ENCODE assay signal across 8 cellular contexts in genomic region chr6:41734666-41735426, GRCh38. TPM values are rescaled to one million over a fixed set of nuclear protein-coding genes. Genes with fewer than 3 reads are reported as not detected.
DNase-seq lines count a peak whose midpoint lies in the region; ATAC-seq, FAIRE-seq and TF ChIP-seq lines count a peak whose summit lies in the region.

No MANE protein-coding gene starts in this region.

- no peaks in the 10 kb centered on the region for H3K36me3 ChIP-seq in HepG2 (replicated peaks in 1 of 2; ENCODE audit: control insufficient read depth in 1 of 2, insufficient read depth in 2 of 2, low read length in 2 of 2)

- TF ChIP-seq CTCF in HepG2 (CRISPR knock-in tag; IDR thresholded peaks at IDR 0.05) = peak; percentile 24; the same call in 1 of the 2 replicates

- POLR2A ChIA-PET in HepG2 (lab: Yijun Ruan, JAX) = interaction anchor here (0.8 to 10.4 kb wide), 25 partner anchors 7 to 403 kb away, joined by 3 to 120 read pairs (median 8); partner anchors contain the start of genes FRS3, PGC, PRICKLE4 and TAF8

- no peaks in the 10 kb centered on the region for H4K20me1 ChIP-seq in HepG2 (ENCODE audit: insufficient read depth, low read length)

- no peak for TF ChIP-seq EP300 in HepG2 (IDR thresholded peaks at IDR 0.05; ENCODE audit: low read depth in 2 of 2, low read length in 2 of 2)
- TF ChIP-seq EP300 in HepG2 (CRISPR knock-in tag; IDR thresholded peaks at IDR 0.05; ENCODE audit: borderline replicate concordance) = no peak

- peak overlapping the region; percentile 51 to 83 (median 76) for H3K4me3 ChIP-seq in HepG2 (replicated peaks in 1 of 3; ENCODE audit: insufficient read depth in 1 of 3, low read depth in 2 of 3, low read length in 3 of 3)

- H3K9me3 ChIP-seq in HepG2 (ENCODE audit: low read length) = no peaks in the 10 kb centered on the region

- no peak for FAIRE-seq in HepG2 (lab: Jason Lieb, UNC)

- H2AFZ ChIP-seq in HepG2 (ENCODE audit: low read length) = no peak overlapping the region

- TF ChIP-seq POLR2A in HepG2 (IDR thresholded peaks at IDR 0.05; ENCODE audit: insufficient read depth in 1 of 2, low read depth in 2 of 2, low read length in 2 of 2) = no peak; a peak in 1 of 4 replicates

- in situ Hi-C loops in HepG2 (cut with HindIII; ENCODE audit: extremely low pct_ligation_motif_present, low pct_unique_long_range_greater_than_20kb) = loop anchor here (5.0 kb wide), 1 partner anchor 42 kb away; the partner anchor contains the start of gene FRS3

- WGBS in HepG2 (ENCODE audit: low lambda C conversion rate) = 2% methylated on average over 34 of the region's 76 CpGs

- TF ChIP-seq RAD21 in HepG2 (CRISPR knock-in tag; IDR thresholded peaks at IDR 0.05) = no peak

- CTCF ChIA-PET in HepG2 (lab: Yijun Ruan, JAX; ENCODE audit: low intra/inter-chr PET ratio, low total read pairs) = interaction anchor here (1.0 to 3.0 kb wide), 5 partner anchors 29 to 53 kb away, joined by 3 to 44 read pairs (median 5); partner anchors contain the start of genes FRS3 and TOMM6

- no TSS peak for BruUV-seq in HepG2 (replicated peaks; lab: Mats Ljungman, UMichigan)

- H3K9ac ChIP-seq in HepG2 (ENCODE audit: insufficient read depth, low read depth, low read length) = peak overlapping the region; percentile 73

- intact Hi-C loops in HepG2 (cut with micrococcal nuclease; ENCODE audit: unreplicated experiment) = loop anchor here (1.0 to 2.0 kb wide), 3 partner anchors 12 to 41 kb away; partner anchors contain the start of gene PGC

- ATAC-seq in HG03025 (IDR thresholded peaks at IDR 0.05; ENCODE audit: low FRiP score, unreplicated experiment) (peak; percentile 29), HepG2 (peak; percentile 37)

- peaks cover 3% of the 10 kb centered on the region for H3K79me2 ChIP-seq in HepG2 (ENCODE audit: insufficient read depth, low read length)

- H3K4me2 ChIP-seq in HepG2 (ENCODE audit: low read depth, low read length) = peak overlapping the region; percentile 90

- peak overlapping the region; percentile 57 for H3K27ac ChIP-seq in HepG2 (ENCODE audit: extremely low read length, insufficient read depth, low read length)

- H3K4me1 ChIP-seq in HepG2 (ENCODE audit: insufficient read depth, low read length) = peaks cover 58% of the 10 kb centered on the region

- DNase-seq in SIG-M5 treated with dmso at 0.1 percent for 504 hours (lab: John Stamatoyannopoulos, UW; ENCODE audit: unreplicated experiment) = peak; percentile 19
- no peak for DNase-seq in SIG-M5 (lab: John Stamatoyannopoulos, UW)
- DNase-seq in NCI-H510A (lab: John Stamatoyannopoulos, UW) = peak; percentile 81
- peak; percentile 35 to 44 for DNase-seq in activated CD4-positive, alpha-beta T cell treated with anti-CD3 and anti-CD28 coated beads, Interleukin-2, amount 50 U/mL, for 24 hours (ENCODE audit: low read depth in 1 of 2, low spot score in 1 of 2)
- DNase-seq in dermis blood vessel endothelial cell = peak; percentile 66
- DNase-seq in HepG2 (ENCODE audit: low spot score) = peak; percentile 77
- DNase-seq in stimulated activated CD4-positive, alpha-beta T cell treated with anti-CD3 and anti-CD28 coated beads, Interleukin-2, amount 100 ng/mL, for 4 hours (ENCODE audit: low read depth) = peak; percentile 55

- no peaks in the 10 kb centered on the region; a peak in 1 of 5 replicates for H3K27me3 ChIP-seq in HepG2 (ENCODE audit: control insufficient read depth in 1 of 2, insufficient read depth in 2 of 2, low read length in 2 of 2)

RNA-seq across cellular contexts. Expression of gene TFEB, which starts 0.6 kb away (rescaled TPM):
- total RNA-seq in dermis blood vessel endothelial cell (5.7 and 6.5 TPM in 2 replicates), HepG2 (2016; rRNA removed; fragmentation: Illumina TruSeq; extraction: Trizol) (12.8 and 13.3 TPM in 2 replicates)
- 7.3 and 10.0 TPM in 2 replicates for total RNA-seq in HepG2 (2016; cell fraction: cytosol; rRNA removed; fragmentation: Illumina TruSeq; extraction: Trizol; ENCODE audit: low read depth)
- total RNA-seq in HepG2 (2016; cell fraction: insoluble cytoplasmic fraction; rRNA removed; fragmentation: Illumina TruSeq; extraction: Trizol) = 10.9 and 15.1 TPM in 2 replicates
- 15.3 and 15.8 TPM in 2 replicates for total RNA-seq in HepG2 (2016; cell fraction: membrane; rRNA removed; fragmentation: Illumina TruSeq; extraction: Trizol)
- total RNA-seq in HepG2 (2016; cell fraction: nucleus; rRNA removed; fragmentation: Illumina TruSeq; extraction: Trizol) = 9.0 and 11.5 TPM in 2 replicates
- polyA plus RNA-seq in HepG2 (2011; rRNA removed) = 18.7 and 21.6 TPM in 2 replicates
- 7.6 and 16.3 TPM in 2 replicates for polyA plus RNA-seq in HepG2 (2011; cell fraction: cytosol; rRNA removed)
- polyA plus RNA-seq in HepG2 (2011; cell fraction: nucleus; rRNA removed) = 14.8 and 19.8 TPM in 2 replicates
- polyA plus RNA-seq in HepG2 (2012) = 4.8 and 7.7 TPM in 2 replicates
- 8.4 and 9.0 TPM in 2 replicates for polyA plus RNA-seq in HepG2 (2016; cell fraction: cytosol; fragmentation: Illumina TruSeq; extraction: Trizol; ENCODE audit: low read depth)
- 13.2 and 14.2 TPM in 2 replicates for polyA plus RNA-seq in HepG2 (2016; cell fraction: insoluble cytoplasmic fraction; fragmentation: Illumina TruSeq; extraction: Trizol; ENCODE audit: low read depth)
- 12.3 and 14.8 TPM in 2 replicates for polyA plus RNA-seq in HepG2 (2016; cell fraction: membrane; fragmentation: Illumina TruSeq; extraction: Trizol; ENCODE audit: low read depth)
- polyA plus RNA-seq in HepG2 (2016; cell fraction: nucleus; fragmentation: Illumina TruSeq; extraction: Trizol; ENCODE audit: insufficient read depth, low read depth) = 26.4 and 27.9 TPM in 2 replicates
- polyA minus RNA-seq in HepG2 (2011; rRNA and poly(A)+ RNA removed; ENCODE audit: low replicate concordance) = 22.8 and 39.7 TPM in 2 replicates
- polyA minus RNA-seq in HepG2 (2011; cell fraction: cytosol; rRNA and poly(A)+ RNA removed) = 9.2 and 12.8 TPM in 2 replicates
- 9.1 and 10.8 TPM in 2 replicates for polyA minus RNA-seq in HepG2 (2011; cell fraction: nucleus; rRNA and poly(A)+ RNA removed)

RNA-seq across cellular contexts. Expression of gene PGC, which starts 12.4 kb away (rescaled TPM):
- total RNA-seq in dermis blood vessel endothelial cell (not detected in 2 replicates), HepG2 (2016; rRNA removed; fragmentation: Illumina TruSeq; extraction: Trizol) (225 and 502 TPM in 2 replicates)
- 33.5 and 35.5 TPM in 2 replicates for total RNA-seq in HepG2 (2016; cell fraction: cytosol; rRNA removed; fragmentation: Illumina TruSeq; extraction: Trizol; ENCODE audit: low read depth)
- 215 and 502 TPM in 2 replicates for total RNA-seq in HepG2 (2016; cell fraction: insoluble cytoplasmic fraction; rRNA removed; fragmentation: Illumina TruSeq; extraction: Trizol)
- total RNA-seq in HepG2 (2016; cell fraction: membrane; rRNA removed; fragmentation: Illumina TruSeq; extraction: Trizol) = 52.5 and 53.3 TPM in 2 replicates
- total RNA-seq in HepG2 (2016; cell fraction: nucleus; rRNA removed; fragmentation: Illumina TruSeq; extraction: Trizol) = 408 and 459 TPM in 2 replicates
- polyA plus RNA-seq in HepG2 (2011; rRNA removed) = 397 and 426 TPM in 2 replicates
- 243 and 350 TPM in 2 replicates for polyA plus RNA-seq in HepG2 (2011; cell fraction: cytosol; rRNA removed)
- polyA plus RNA-seq in HepG2 (2011; cell fraction: nucleus; rRNA removed) = 216 and 252 TPM in 2 replicates
- 62.0 and 149 TPM in 2 replicates for polyA plus RNA-seq in HepG2 (2012)
- 47.7 and 50.1 TPM in 2 replicates for polyA plus RNA-seq in HepG2 (2016; cell fraction: cytosol; fragmentation: Illumina TruSeq; extraction: Trizol; ENCODE audit: low read depth)
- polyA plus RNA-seq in HepG2 (2016; cell fraction: insoluble cytoplasmic fraction; fragmentation: Illumina TruSeq; extraction: Trizol; ENCODE audit: low read depth) = 245 and 256 TPM in 2 replicates
- 48.1 and 51.7 TPM in 2 replicates for polyA plus RNA-seq in HepG2 (2016; cell fraction: membrane; fragmentation: Illumina TruSeq; extraction: Trizol; ENCODE audit: low read depth)
- polyA plus RNA-seq in HepG2 (2016; cell fraction: nucleus; fragmentation: Illumina TruSeq; extraction: Trizol; ENCODE audit: insufficient read depth, low read depth) = 704 and 739 TPM in 2 replicates
- 0.21 and 469 TPM in 2 replicates for polyA minus RNA-seq in HepG2 (2011; rRNA and poly(A)+ RNA removed; ENCODE audit: low replicate concordance)
- polyA minus RNA-seq in HepG2 (2011; cell fraction: cytosol; rRNA and poly(A)+ RNA removed) = 339 and 439 TPM in 2 replicates
- polyA minus RNA-seq in HepG2 (2011; cell fraction: nucleus; rRNA and poly(A)+ RNA removed) = 61.8 and 63.7 TPM in 2 replicates

RNA-seq across cellular contexts. Expression of gene FRS3, which starts 44.9 kb away (rescaled TPM):
- 1.2 and 1.8 TPM in 2 replicates for total RNA-seq in dermis blood vessel endothelial cell
- total RNA-seq in HepG2 (2016; rRNA removed; fragmentation: Illumina TruSeq; extraction: Trizol) = 1.5 and 3.0 TPM in 2 replicates
- total RNA-seq in HepG2 (2016; cell fraction: cytosol; rRNA removed; fragmentation: Illumina TruSeq; extraction: Trizol; ENCODE audit: low read depth) = 3.2 and 3.7 TPM in 2 replicates
- total RNA-seq in HepG2 (2016; cell fraction: insoluble cytoplasmic fraction; rRNA removed; fragmentation: Illumina TruSeq; extraction: Trizol) = 1.2 and 2.7 TPM in 2 replicates
- 6.5 and 6.6 TPM in 2 replicates for total RNA-seq in HepG2 (2016; cell fraction: membrane; rRNA removed; fragmentation: Illumina TruSeq; extraction: Trizol)
- 3.2 and 4.8 TPM in 2 replicates for total RNA-seq in HepG2 (2016; cell fraction: nucleus; rRNA removed; fragmentation: Illumina TruSeq; extraction: Trizol)
- 7.1 and 7.4 TPM in 2 replicates for polyA plus RNA-seq in HepG2 (2011; rRNA removed)
- 6.7 TPM in 2 replicates for polyA plus RNA-seq in HepG2 (2011; cell fraction: cytosol; rRNA removed)
- 11.2 and 14.1 TPM in 2 replicates for polyA plus RNA-seq in HepG2 (2011; cell fraction: nucleus; rRNA removed)
- 2.5 and 2.9 TPM in 2 replicates for polyA plus RNA-seq in HepG2 (2012)
- polyA plus RNA-seq in HepG2 (2016; cell fraction: cytosol; fragmentation: Illumina TruSeq; extraction: Trizol; ENCODE audit: low read depth) = 5.9 and 6.1 TPM in 2 replicates
- 3.0 and 3.6 TPM in 2 replicates for polyA plus RNA-seq in HepG2 (2016; cell fraction: insoluble cytoplasmic fraction; fragmentation: Illumina TruSeq; extraction: Trizol; ENCODE audit: low read depth)
- 10.2 and 10.3 TPM in 2 replicates for polyA plus RNA-seq in HepG2 (2016; cell fraction: membrane; fragmentation: Illumina TruSeq; extraction: Trizol; ENCODE audit: low read depth)
- 11.8 and 13.3 TPM in 2 replicates for polyA plus RNA-seq in HepG2 (2016; cell fraction: nucleus; fragmentation: Illumina TruSeq; extraction: Trizol; ENCODE audit: insufficient read depth, low read depth)
- polyA minus RNA-seq in HepG2 (2011; rRNA and poly(A)+ RNA removed; ENCODE audit: low replicate concordance) = 2.6 and 8.3 TPM in 2 replicates
- polyA minus RNA-seq in HepG2 (2011; cell fraction: cytosol; rRNA and poly(A)+ RNA removed) = 0.89 and 2.1 TPM in 2 replicates
- 3.4 and 3.5 TPM in 2 replicates for polyA minus RNA-seq in HepG2 (2011; cell fraction: nucleus; rRNA and poly(A)+ RNA removed)

RNA-seq across cellular contexts. Expression of gene PRICKLE4, which starts 45.7 kb away (rescaled TPM):
- 6.9 and 10.4 TPM in 2 replicates for total RNA-seq in dermis blood vessel endothelial cell
- 1.2 TPM in 1 of 2 replicates, not detected in the other for total RNA-seq in HepG2 (2016; rRNA removed; fragmentation: Illumina TruSeq; extraction: Trizol)
- 0.91 TPM in 1 of 2 replicates, not detected in the other for total RNA-seq in HepG2 (2016; cell fraction: cytosol; rRNA removed; fragmentation: Illumina TruSeq; extraction: Trizol; ENCODE audit: low read depth)
- 0.50 TPM in 1 of 2 replicates, not detected in the other for total RNA-seq in HepG2 (2016; cell fraction: insoluble cytoplasmic fraction; rRNA removed; fragmentation: Illumina TruSeq; extraction: Trizol)
- total RNA-seq in HepG2 (2016; cell fraction: membrane; rRNA removed; fragmentation: Illumina TruSeq; extraction: Trizol) = not detected in 2 replicates
- total RNA-seq in HepG2 (2016; cell fraction: nucleus; rRNA removed; fragmentation: Illumina TruSeq; extraction: Trizol) = 0.88 and 1.6 TPM in 2 replicates
- polyA plus RNA-seq in HepG2 (2011; rRNA removed) = 0.74 and 0.92 TPM in 2 replicates
- polyA plus RNA-seq in HepG2 (2011; cell fraction: cytosol; rRNA removed) = 0.15 and 0.34 TPM in 2 replicates
- polyA plus RNA-seq in HepG2 (2011; cell fraction: nucleus; rRNA removed) = 26.8 and 42.0 TPM in 2 replicates
- polyA plus RNA-seq in HepG2 (2012) = 3.7 and 5.4 TPM in 2 replicates
- polyA plus RNA-seq in HepG2 (2016; cell fraction: cytosol; fragmentation: Illumina TruSeq; extraction: Trizol; ENCODE audit: low read depth) = not detected in 2 replicates
- not detected in 2 replicates for polyA plus RNA-seq in HepG2 (2016; cell fraction: insoluble cytoplasmic fraction; fragmentation: Illumina TruSeq; extraction: Trizol; ENCODE audit: low read depth)
- not detected in 2 replicates for polyA plus RNA-seq in HepG2 (2016; cell fraction: membrane; fragmentation: Illumina TruSeq; extraction: Trizol; ENCODE audit: low read depth)
- 10.5 and 24.2 TPM in 2 replicates for polyA plus RNA-seq in HepG2 (2016; cell fraction: nucleus; fragmentation: Illumina TruSeq; extraction: Trizol; ENCODE audit: insufficient read depth, low read depth)
- 0.30 TPM in 1 of 2 replicates, not detected in the other for polyA minus RNA-seq in HepG2 (2011; rRNA and poly(A)+ RNA removed; ENCODE audit: low replicate concordance)
- not detected in 2 replicates for polyA minus RNA-seq in HepG2 (2011; cell fraction: cytosol; rRNA and poly(A)+ RNA removed)
- polyA minus RNA-seq in HepG2 (2011; cell fraction: nucleus; rRNA and poly(A)+ RNA removed) = 3.6 and 5.6 TPM in 2 replicates

RNA-seq across cellular contexts. Expression of gene TOMM6, which starts 52.6 kb away (rescaled TPM):
- total RNA-seq in dermis blood vessel endothelial cell = 76.0 and 85.6 TPM in 2 replicates
- 321 and 480 TPM in 2 replicates for total RNA-seq in HepG2 (2016; rRNA removed; fragmentation: Illumina TruSeq; extraction: Trizol)
- 182 and 204 TPM in 2 replicates for total RNA-seq in HepG2 (2016; cell fraction: cytosol; rRNA removed; fragmentation: Illumina TruSeq; extraction: Trizol; ENCODE audit: low read depth)
- 330 and 503 TPM in 2 replicates for total RNA-seq in HepG2 (2016; cell fraction: insoluble cytoplasmic fraction; rRNA removed; fragmentation: Illumina TruSeq; extraction: Trizol)
- 320 and 325 TPM in 2 replicates for total RNA-seq in HepG2 (2016; cell fraction: membrane; rRNA removed; fragmentation: Illumina TruSeq; extraction: Trizol)
- 122 and 129 TPM in 2 replicates for total RNA-seq in HepG2 (2016; cell fraction: nucleus; rRNA removed; fragmentation: Illumina TruSeq; extraction: Trizol)
- 253 and 320 TPM in 2 replicates for polyA plus RNA-seq in HepG2 (2011; rRNA removed)
- 433 and 522 TPM in 2 replicates for polyA plus RNA-seq in HepG2 (2011; cell fraction: cytosol; rRNA removed)
- 91.8 and 123 TPM in 2 replicates for polyA plus RNA-seq in HepG2 (2011; cell fraction: nucleus; rRNA removed)
- polyA plus RNA-seq in HepG2 (2012) = 249 and 333 TPM in 2 replicates
- polyA plus RNA-seq in HepG2 (2016; cell fraction: cytosol; fragmentation: Illumina TruSeq; extraction: Trizol; ENCODE audit: low read depth) = 294 and 323 TPM in 2 replicates
- polyA plus RNA-seq in HepG2 (2016; cell fraction: insoluble cytoplasmic fraction; fragmentation: Illumina TruSeq; extraction: Trizol; ENCODE audit: low read depth) = 735 and 804 TPM in 2 replicates
- 428 and 438 TPM in 2 replicates for polyA plus RNA-seq in HepG2 (2016; cell fraction: membrane; fragmentation: Illumina TruSeq; extraction: Trizol; ENCODE audit: low read depth)
- 298 and 310 TPM in 2 replicates for polyA plus RNA-seq in HepG2 (2016; cell fraction: nucleus; fragmentation: Illumina TruSeq; extraction: Trizol; ENCODE audit: insufficient read depth, low read depth)
- 74.4 and 157 TPM in 2 replicates for polyA minus RNA-seq in HepG2 (2011; rRNA and poly(A)+ RNA removed; ENCODE audit: low replicate concordance)
- polyA minus RNA-seq in HepG2 (2011; cell fraction: cytosol; rRNA and poly(A)+ RNA removed) = 41.7 and 56.4 TPM in 2 replicates
- polyA minus RNA-seq in HepG2 (2011; cell fraction: nucleus; rRNA and poly(A)+ RNA removed) = 32.9 and 43.8 TPM in 2 replicates

Comparison
In these comparisons a context has a peak if more than half of its experiments do, and no peak if none do; other contexts are left out.
1. RNA of gene PGC, which starts 12.4 kb away (total RNA-seq): 33.5 to 502 TPM in HepG2; not detected in dermis blood vessel endothelial cell; every median in the first group is over 10 times any median in the second.